25 cellular contexts compared by ENCODE assay signal in the genomic region with DNA sequence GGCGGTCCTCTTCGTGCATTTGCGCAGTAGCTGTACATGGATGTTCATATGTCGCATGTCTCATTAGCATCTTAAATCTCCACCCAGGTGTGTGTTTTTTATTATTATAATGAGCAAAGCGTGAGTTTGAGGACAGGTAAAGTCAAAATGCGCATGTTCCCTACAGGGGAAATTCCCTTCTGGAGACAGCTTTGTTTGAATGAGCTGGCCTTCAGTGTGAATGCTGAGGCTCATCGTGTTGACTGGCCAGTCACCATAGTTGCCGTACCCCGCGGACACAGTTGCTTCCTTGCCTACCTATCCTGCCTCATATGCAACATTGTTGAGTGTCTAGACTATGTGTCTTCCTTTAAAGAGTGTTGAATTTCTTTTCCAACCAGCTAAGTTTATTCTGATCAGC. TPM values are rescaled to one million over a fixed set of nuclear protein-coding genes. Genes with fewer than 3 reads are reported as not detected.
"Had no signal": no experiment of that assay in that cellular context is flagged by ENCODE, and none has a peak within 500 bp of the region (broad histone marks: within the 10 kb centered on the region; RNA-seq: fewer than 3 reads in every experiment).

No MANE protein-coding gene starts in this region.

- H3K4me3 Mint-ChIP-seq: activated CD8-positive, alpha-beta T cell treated with anti-CD3 and anti-CD28 coated beads, Interleukin-2, amount 10 ng/mL, durations not matched to agents 7 days and 5 days; activated naive CD8-positive, alpha-beta T cell treated with anti-CD3 and anti-CD28 coated beads, Interleukin-2, amount 10 ng/mL, durations not matched to agents 7 days and 5 days; T-helper 2 cell treated with Interferon-gamma antibody and Interleukin-4, amounts not matched to agents 5 μg/mL and 100 μg/mL, for 36 hours had no signal

- H3K27ac Mint-ChIP-seq: activated CD8-positive, alpha-beta T cell treated with anti-CD3 and anti-CD28 coated beads, Interleukin-2, amount 10 ng/mL, durations not matched to agents 7 days and 5 days; activated naive CD8-positive, alpha-beta T cell treated with anti-CD3 and anti-CD28 coated beads, Interleukin-2, amount 10 ng/mL, durations not matched to agents 7 days and 5 days; T-helper 2 cell treated with Interferon-gamma antibody and Interleukin-4, amounts not matched to agents 5 μg/mL and 100 μg/mL, for 36 hours had no signal

- H3K27ac ChIP-seq: adrenal gland, SJSA1 had no signal

- H3K36me3 Mint-ChIP-seq: activated naive CD8-positive, alpha-beta T cell treated with anti-CD3 and anti-CD28 coated beads, Interleukin-2, amount 10 ng/mL, durations not matched to agents 7 days and 5 days had no signal

- H3K27me3 ChIP-seq: adrenal gland, SJSA1 had no signal

- H3K4me3 ChIP-seq: adrenal gland, SJSA1 had no signal

- ATAC-seq: activated CD8-positive, alpha-beta T cell treated with anti-CD3 and anti-CD28 coated beads, Interleukin-2, amount 10 ng/mL, durations not matched to agents 7 days and 5 days; SK-N-SH treated with all-trans-retinoic acid at 6 μM for 48 hours had no signal

- H3K36me3 ChIP-seq: adrenal gland, SJSA1 had no signal

- H3K4me1 ChIP-seq: adrenal gland had no signal

- DNase-seq: activated CD4-positive, alpha-beta T cell treated with anti-CD3 and anti-CD28 coated beads for 48 hours; activated CD4-positive, alpha-beta T cell treated with anti-CD3 and anti-CD28 coated beads, Interleukin-2, amount 50 U/mL, for 4 hours; activated CD4-positive, CD25-positive, alpha-beta regulatory T cell treated with anti-CD3 and anti-CD28 coated beads, Interleukin-2, amount 50 U/mL, for 72 hours; activated CD8-positive, alpha-beta memory T cell treated with anti-CD3 and anti-CD28 coated beads, Interleukin-2, amount 50 U/mL, for 48 hours; activated CD8-positive, alpha-beta T cell treated with anti-CD3 and anti-CD28 coated beads, Interleukin-2, amount 10 ng/mL, durations not matched to agents 7 days and 5 days; activated naive CD4-positive, alpha-beta T cell treated with anti-CD3 and anti-CD28 coated beads, Interleukin-2, amount 50 U/mL, for 16 hours; activated naive CD8-positive, alpha-beta T cell treated with anti-CD3 and anti-CD28 coated beads, Interleukin-2, amount 10 ng/mL, durations not matched to agents 7 days and 5 days; activated T-cell treated with anti-CD3 and anti-CD28 coated beads, Interleukin-2, amount 50 U/mL, for 1 hour; adrenal gland; anterior cingulate cortex; Karpas-422; MM.1S; NCI-H1105; NCI-H1436; NCI-H187; NCI-H2081 treated with DMSO at 0.1 percent for 48 hours; NCI-H446; NCI-H524; SHP77; SW 1271 had no signal

RNA-seq across cellular contexts. Expression of a gene that starts 13.6 kb away (rescaled TPM):
- total RNA-seq: activated CD8-positive, alpha-beta T cell treated with anti-CD3 and anti-CD28 coated beads, Interleukin-2, amount 10 ng/mL, durations not matched to agents 7 days and 5 days; activated naive CD8-positive, alpha-beta T cell treated with anti-CD3 and anti-CD28 coated beads, Interleukin-2, amount 10 ng/mL, durations not matched to agents 7 days and 5 days; adrenal gland; cardiac septum; SJSA1; T-helper 1 cell treated with Interleukin-12 subunit alpha and Interleukin-12 subunit beta and Interleukin-4 antibody, amounts not matched to agents 30 ng/mL and 1 ng/mL, for 36 hours had no signal
- polyA plus RNA-seq: adrenal gland had no signal
